ENCODE assay signal across 29 cellular contexts in genomic region chr5:54113060-54113459, GRCh38.
"Had no signal": no experiment of that assay in that cellular context is flagged by ENCODE, and none has a peak within 500 bp of the region (broad histone marks: within the 10 kb centered on the region; RNA-seq: fewer than 3 reads in every experiment).

No MANE protein-coding gene starts in this region.

- H3K27ac ChIP-seq: SJCRH30, SK-N-MC had no signal

- H3K4me1 ChIP-seq: SJCRH30 had no signal

- H3K9me3 ChIP-seq: MG63, SJCRH30 had no signal

- H3K27me3 Mint-ChIP-seq: activated CD4-positive, alpha-beta T cell treated with anti-CD3 and anti-CD28 coated beads, Interleukin-2, amount 10 ng/mL, durations not matched to agents 24 days and 14 days; brain had no signal

- H3K27ac Mint-ChIP-seq: activated CD4-positive, alpha-beta T cell treated with anti-CD3 and anti-CD28 coated beads, Interleukin-2, amount 10 ng/mL, durations not matched to agents 24 days and 14 days; activated CD8-positive, alpha-beta T cell treated with anti-CD3 and anti-CD28 coated beads, Interleukin-2, amount 10 ng/mL, durations not matched to agents 7 days and 5 days; activated naive CD4-positive, alpha-beta T cell treated with anti-CD3 and anti-CD28 coated beads for 36 hours; activated naive CD4-positive, alpha-beta T cell treated with anti-CD3 and anti-CD28 coated beads, Interleukin-2, amount 50 U/mL, for 72 hours; activated T-helper 1 cell treated with anti-CD3 and anti-CD28 coated beads, Interleukin-12 subunit alpha, Interleukin-12 subunit beta, Interleukin-2, Interleukin-4 antibody, amounts not matched to agents 30 ng/mL and 10 ng/mL and 1 ng/mL, durations not matched to agents 14 hours and 24 hours and 36 hours; brain had no signal

- H3K27me3 ChIP-seq: MG63, SJCRH30 had no signal

- H3K4me3 ChIP-seq: MG63, SJCRH30, SK-N-MC had no signal

- DNase-seq: activated CD4-positive, alpha-beta T cell treated with anti-CD3 and anti-CD28 coated beads, Interleukin-2, amount 10 ng/mL, durations not matched to agents 24 days and 14 days; activated CD4-positive, alpha-beta T cell treated with anti-CD3 and anti-CD28 coated beads, Interleukin-2, amount 50 U/mL, for 48 hours; activated CD8-positive, alpha-beta memory T cell treated with anti-CD3 and anti-CD28 coated beads, Interleukin-2, amount 50 U/mL, for 4 hours; activated CD8-positive, alpha-beta T cell treated with anti-CD3 and anti-CD28 coated beads, Interleukin-2, amount 10 ng/mL, durations not matched to agents 7 days and 5 days; activated gamma-delta T cell treated with Interleukin-2 at 50 U/mL for 16 hours; activated naive CD4-positive, alpha-beta T cell treated with anti-CD3 and anti-CD28 coated beads for 36 hours; activated T-cell treated with anti-CD3 and anti-CD28 coated beads for 4 hours; activated T-cell treated with anti-CD3 and anti-CD28 coated beads, Interleukin-2, amount 50 U/mL, for 4 hours; anterior cingulate cortex; central memory CD4-positive, alpha-beta T cell; Karpas-422; KBM-7; MG63; NCI-H1048; NCI-H1105 treated with DMSO at 0.1 percent for 48 hours; NCI-H1436 treated with DMSO at 0.1 percent for 48 hours; NCI-H1694 treated with DMSO at 0.1 percent for 48 hours; NCI-H2029; NCI-H345; NCI-H524 treated with DMSO at 0.1 percent for 48 hours; SHP77; SJCRH30; T1000 had no signal

- H3K4me3 Mint-ChIP-seq: activated CD4-positive, alpha-beta T cell treated with anti-CD3 and anti-CD28 coated beads, Interleukin-2, amount 10 ng/mL, durations not matched to agents 24 days and 14 days; activated CD8-positive, alpha-beta T cell treated with anti-CD3 and anti-CD28 coated beads, Interleukin-2, amount 10 ng/mL, durations not matched to agents 7 days and 5 days; activated naive CD4-positive, alpha-beta T cell treated with anti-CD3 and anti-CD28 coated beads for 36 hours; activated T-cell treated with anti-CD3 and anti-CD28 coated beads, Interleukin-2, amount 50 U/mL, for 4 hours; activated T-helper 1 cell treated with anti-CD3 and anti-CD28 coated beads, Interleukin-12 subunit alpha, Interleukin-12 subunit beta, Interleukin-2, Interleukin-4 antibody, amounts not matched to agents 30 ng/mL and 10 ng/mL and 1 ng/mL, durations not matched to agents 14 hours and 24 hours and 36 hours; brain had no signal

- H3K9me3 Mint-ChIP-seq: activated CD4-positive, alpha-beta T cell treated with anti-CD3 and anti-CD28 coated beads, Interleukin-2, amount 10 ng/mL, durations not matched to agents 24 days and 14 days; activated naive CD4-positive, alpha-beta T cell treated with anti-CD3 and anti-CD28 coated beads for 36 hours; activated naive CD4-positive, alpha-beta T cell treated with anti-CD3 and anti-CD28 coated beads, Interleukin-2, amount 50 U/mL, for 72 hours; activated T-cell treated with anti-CD3 and anti-CD28 coated beads, Interleukin-2, amount 50 U/mL, for 4 hours; activated T-helper 1 cell treated with anti-CD3 and anti-CD28 coated beads, Interleukin-12 subunit alpha, Interleukin-12 subunit beta, Interleukin-2, Interleukin-4 antibody, amounts not matched to agents 30 ng/mL and 10 ng/mL and 1 ng/mL, durations not matched to agents 14 hours and 24 hours and 36 hours; brain had no signal

- H3K4me1 Mint-ChIP-seq: activated CD4-positive, alpha-beta T cell treated with anti-CD3 and anti-CD28 coated beads, Interleukin-2, amount 10 ng/mL, durations not matched to agents 24 days and 14 days had no signal

- ATAC-seq: activated CD8-positive, alpha-beta T cell treated with anti-CD3 and anti-CD28 coated beads, Interleukin-2, amount 10 ng/mL, durations not matched to agents 7 days and 5 days; activated naive CD4-positive, alpha-beta T cell treated with anti-CD3 and anti-CD28 coated beads, Interleukin-2, amount 50 U/mL, for 72 hours; activated T-cell treated with anti-CD3 and anti-CD28 coated beads, Interleukin-2, amount 50 U/mL, for 4 hours; Panc1 had no signal

- H3K36me3 ChIP-seq: MG63, SJCRH30 had no signal

- FAIRE-seq: bronchial epithelial cell had no signal
